ENCODE assay signal across 1 cellular context in the genomic region with DNA sequence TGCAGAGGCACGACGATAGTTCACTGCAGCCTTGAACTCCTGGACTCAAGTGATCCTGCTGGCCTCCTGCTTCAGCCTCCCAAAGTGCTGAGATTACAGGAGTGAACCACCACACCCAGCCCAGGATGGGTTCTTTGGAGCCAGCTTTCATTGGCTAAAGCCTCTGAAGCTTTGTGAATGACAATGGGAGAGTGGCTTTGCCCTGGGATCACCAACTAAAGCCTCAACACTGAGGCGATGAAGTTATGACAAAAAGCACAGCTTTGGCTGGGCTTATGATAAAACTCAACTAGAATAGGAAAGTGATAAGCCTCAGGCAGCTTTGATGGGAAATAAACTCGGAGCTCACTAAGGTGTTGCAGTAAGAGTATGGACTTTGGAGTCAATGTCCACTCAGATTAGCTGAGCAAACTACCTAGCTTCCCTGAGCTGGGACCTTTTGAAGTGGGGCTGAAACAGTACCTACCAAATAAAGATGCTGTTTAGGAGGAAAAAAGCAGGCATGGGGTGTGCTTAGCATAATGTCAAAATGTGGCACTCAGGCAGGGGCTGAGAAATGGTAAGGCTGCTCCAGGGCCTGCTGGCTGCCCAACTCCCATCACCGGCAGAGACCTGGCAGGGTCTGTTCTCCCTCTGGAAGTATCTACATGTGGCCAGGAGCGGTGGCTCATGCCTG.
TF ChIP-seq lines count a peak whose summit lies in the region.

No MANE protein-coding gene starts in this region.

TF ChIP-seq in HepG2, 621 proteins besides CTCF, POLR2A, EP300 and RAD21 (continued from another document and continues in another):
- TF ChIP-seq, protein P1, sequence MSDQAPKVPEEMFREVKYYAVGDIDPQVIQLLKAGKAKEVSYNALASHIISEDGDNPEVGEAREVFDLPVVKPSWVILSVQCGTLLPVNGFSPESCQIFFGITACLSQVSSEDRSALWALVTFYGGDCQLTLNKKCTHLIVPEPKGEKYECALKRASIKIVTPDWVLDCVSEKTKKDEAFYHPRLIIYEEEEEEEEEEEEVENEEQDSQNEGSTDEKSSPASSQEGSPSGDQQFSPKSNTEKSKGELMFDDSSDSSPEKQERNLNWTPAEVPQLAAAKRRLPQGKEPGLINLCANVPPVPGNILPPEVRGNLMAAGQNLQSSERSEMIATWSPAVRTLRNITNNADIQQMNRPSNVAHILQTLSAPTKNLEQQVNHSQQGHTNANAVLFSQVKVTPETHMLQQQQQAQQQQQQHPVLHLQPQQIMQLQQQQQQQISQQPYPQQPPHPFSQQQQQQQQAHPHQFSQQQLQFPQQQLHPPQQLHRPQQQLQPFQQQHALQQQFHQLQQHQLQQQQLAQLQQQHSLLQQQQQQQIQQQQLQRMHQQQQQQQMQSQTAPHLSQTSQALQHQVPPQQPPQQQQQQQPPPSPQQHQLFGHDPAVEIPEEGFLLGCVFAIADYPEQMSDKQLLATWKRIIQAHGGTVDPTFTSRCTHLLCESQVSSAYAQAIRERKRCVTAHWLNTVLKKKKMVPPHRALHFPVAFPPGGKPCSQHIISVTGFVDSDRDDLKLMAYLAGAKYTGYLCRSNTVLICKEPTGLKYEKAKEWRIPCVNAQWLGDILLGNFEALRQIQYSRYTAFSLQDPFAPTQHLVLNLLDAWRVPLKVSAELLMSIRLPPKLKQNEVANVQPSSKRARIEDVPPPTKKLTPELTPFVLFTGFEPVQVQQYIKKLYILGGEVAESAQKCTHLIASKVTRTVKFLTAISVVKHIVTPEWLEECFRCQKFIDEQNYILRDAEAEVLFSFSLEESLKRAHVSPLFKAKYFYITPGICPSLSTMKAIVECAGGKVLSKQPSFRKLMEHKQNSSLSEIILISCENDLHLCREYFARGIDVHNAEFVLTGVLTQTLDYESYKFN (CRISPR knock-in tag; conservative IDR thresholded peaks at IDR 0.05), result peak; percentile 96
- no peak for TF ChIP-seq ZNF720 (CRISPR knock-in tag; IDR thresholded peaks at IDR 0.05)
- no peak for TF ChIP-seq CHCHD3 (CRISPR knock-in tag; IDR thresholded peaks at IDR 0.05)
- TF ChIP-seq PATZ1 (CRISPR knock-in tag; IDR thresholded peaks at IDR 0.05), result no peak
- TF ChIP-seq, protein P2, sequence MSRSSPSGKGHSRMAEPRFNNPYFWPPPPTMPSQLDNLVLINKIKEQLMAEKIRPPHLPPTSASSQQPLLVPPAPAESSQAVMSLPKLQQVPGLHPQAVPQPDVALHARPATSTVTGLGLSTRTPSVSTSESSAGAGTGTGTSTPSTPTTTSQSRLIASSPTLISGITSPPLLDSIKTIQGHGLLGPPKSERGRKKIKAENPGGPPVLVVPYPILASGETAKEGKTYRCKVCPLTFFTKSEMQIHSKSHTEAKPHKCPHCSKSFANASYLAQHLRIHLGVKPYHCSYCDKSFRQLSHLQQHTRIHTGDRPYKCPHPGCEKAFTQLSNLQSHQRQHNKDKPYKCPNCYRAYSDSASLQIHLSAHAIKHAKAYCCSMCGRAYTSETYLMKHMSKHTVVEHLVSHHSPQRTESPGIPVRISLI (CRISPR knock-in tag; IDR thresholded peaks at IDR 0.05; ENCODE audit: borderline replicate concordance), result no peak; the same call in 1 of the 2 replicates
- no peak for TF ChIP-seq CREB3 (CRISPR knock-in tag; IDR thresholded peaks at IDR 0.05)
- no peak for TF ChIP-seq SNAPC4 (CRISPR knock-in tag; IDR thresholded peaks at IDR 0.05)
- 0 out of 2 replicates have a peak, but pooled peaks have one; percentile 39 for TF ChIP-seq TOPORS (CRISPR knock-in tag; IDR thresholded peaks at IDR 0.05)
- no peak for TF ChIP-seq ZNF713 (CRISPR knock-in tag; IDR thresholded peaks at IDR 0.05)
- 0 out of 3 replicates have a peak, but pooled peaks have one; percentile 32 for TF ChIP-seq MXI1 (IDR thresholded peaks at IDR 0.05; ENCODE audit: borderline replicate concordance, low read depth, low read length)
- TF ChIP-seq ZNF556 (CRISPR knock-in tag; IDR thresholded peaks at IDR 0.05; ENCODE audit: borderline replicate concordance), result 0 out of 2 replicates have a peak, but pooled peaks have one; percentile 9
- TF ChIP-seq ZNF550 (CRISPR knock-in tag; IDR thresholded peaks at IDR 0.05; ENCODE audit: borderline replicate concordance), result no peak
- no peak for TF ChIP-seq ZNF547 (CRISPR knock-in tag; IDR thresholded peaks at IDR 0.05)
- no peak for TF ChIP-seq ZNF17 (CRISPR knock-in tag; IDR thresholded peaks at IDR 0.05)
- TF ChIP-seq ARID3A (IDR thresholded peaks at IDR 0.05; ENCODE audit: low read depth, low read length), result 0 out of 2 replicates have a peak, but pooled peaks have one; percentile 64
- no peak; the same call in 1 of the 2 replicates for TF ChIP-seq ARNT2 (CRISPR knock-in tag; IDR thresholded peaks at IDR 0.05; ENCODE audit: low read depth)
- TF ChIP-seq ZNF569 (CRISPR knock-in tag; IDR thresholded peaks at IDR 0.05; ENCODE audit: borderline replicate concordance), result no peak
- TF ChIP-seq ZNF20 (CRISPR knock-in tag; IDR thresholded peaks at IDR 0.05), result no peak
- no peak for TF ChIP-seq PAX8 (CRISPR knock-in tag; IDR thresholded peaks at IDR 0.05; ENCODE audit: borderline replicate concordance)
- no peak for TF ChIP-seq HMGA1 (CRISPR knock-in tag; conservative IDR thresholded peaks at IDR 0.05)
- no peak for TF ChIP-seq ZNF781 (CRISPR knock-in tag; IDR thresholded peaks at IDR 0.05; ENCODE audit: borderline replicate concordance, not compliant biosample characterization)
- TF ChIP-seq ZNF773 (CRISPR knock-in tag; IDR thresholded peaks at IDR 0.05; ENCODE audit: borderline replicate concordance), result no peak; the same call in 1 of the 2 replicates
- TF ChIP-seq PTBP1 (IDR thresholded peaks at IDR 0.05; ENCODE audit: low read depth, low read length, poor library complexity, severe bottlenecking), result no peak
- TF ChIP-seq ZFP36 (IDR thresholded peaks at IDR 0.05; ENCODE audit: borderline replicate concordance, low read depth, low read length, partially characterized antibody), result no peak
- TF ChIP-seq ZNF766 (CRISPR knock-in tag; IDR thresholded peaks at IDR 0.05; ENCODE audit: borderline replicate concordance), result no peak
- peak; percentile 13; the same call in 1 of the 2 replicates for TF ChIP-seq SIX4 (CRISPR knock-in tag; IDR thresholded peaks at IDR 0.05)
- no peak for TF ChIP-seq ZNF234 (CRISPR knock-in tag; conservative IDR thresholded peaks at IDR 0.05)
- no peak for TF ChIP-seq ZNF672 (CRISPR knock-in tag; IDR thresholded peaks at IDR 0.05)
- no peak for TF ChIP-seq POLR2AphosphoS2 (IDR thresholded peaks at IDR 0.05; ENCODE audit: low read depth, low read length)
- TF ChIP-seq MAFK (conservative IDR thresholded peaks at IDR 0.05 in 1 of 2, IDR thresholded peaks at IDR 0.05 in 1 of 2; ENCODE audit: low read length in 2 of 2), result no peak
- TF ChIP-seq, protein P3, sequence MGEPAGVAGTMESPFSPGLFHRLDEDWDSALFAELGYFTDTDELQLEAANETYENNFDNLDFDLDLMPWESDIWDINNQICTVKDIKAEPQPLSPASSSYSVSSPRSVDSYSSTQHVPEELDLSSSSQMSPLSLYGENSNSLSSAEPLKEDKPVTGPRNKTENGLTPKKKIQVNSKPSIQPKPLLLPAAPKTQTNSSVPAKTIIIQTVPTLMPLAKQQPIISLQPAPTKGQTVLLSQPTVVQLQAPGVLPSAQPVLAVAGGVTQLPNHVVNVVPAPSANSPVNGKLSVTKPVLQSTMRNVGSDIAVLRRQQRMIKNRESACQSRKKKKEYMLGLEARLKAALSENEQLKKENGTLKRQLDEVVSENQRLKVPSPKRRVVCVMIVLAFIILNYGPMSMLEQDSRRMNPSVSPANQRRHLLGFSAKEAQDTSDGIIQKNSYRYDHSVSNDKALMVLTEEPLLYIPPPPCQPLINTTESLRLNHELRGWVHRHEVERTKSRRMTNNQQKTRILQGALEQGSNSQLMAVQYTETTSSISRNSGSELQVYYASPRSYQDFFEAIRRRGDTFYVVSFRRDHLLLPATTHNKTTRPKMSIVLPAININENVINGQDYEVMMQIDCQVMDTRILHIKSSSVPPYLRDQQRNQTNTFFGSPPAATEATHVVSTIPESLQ (CRISPR knock-in tag; conservative IDR thresholded peaks at IDR 0.05), result no peak
- TF ChIP-seq ZNF564 (CRISPR knock-in tag; IDR thresholded peaks at IDR 0.05), result no peak
- no peak for TF ChIP-seq CSRNP1 (CRISPR knock-in tag; IDR thresholded peaks at IDR 0.05)
- TF ChIP-seq, protein P4, sequence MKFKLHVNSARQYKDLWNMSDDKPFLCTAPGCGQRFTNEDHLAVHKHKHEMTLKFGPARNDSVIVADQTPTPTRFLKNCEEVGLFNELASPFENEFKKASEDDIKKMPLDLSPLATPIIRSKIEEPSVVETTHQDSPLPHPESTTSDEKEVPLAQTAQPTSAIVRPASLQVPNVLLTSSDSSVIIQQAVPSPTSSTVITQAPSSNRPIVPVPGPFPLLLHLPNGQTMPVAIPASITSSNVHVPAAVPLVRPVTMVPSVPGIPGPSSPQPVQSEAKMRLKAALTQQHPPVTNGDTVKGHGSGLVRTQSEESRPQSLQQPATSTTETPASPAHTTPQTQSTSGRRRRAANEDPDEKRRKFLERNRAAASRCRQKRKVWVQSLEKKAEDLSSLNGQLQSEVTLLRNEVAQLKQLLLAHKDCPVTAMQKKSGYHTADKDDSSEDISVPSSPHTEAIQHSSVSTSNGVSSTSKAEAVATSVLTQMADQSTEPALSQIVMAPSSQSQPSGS (CRISPR knock-in tag; IDR thresholded peaks at IDR 0.05), result no peak
- peak; percentile 82 for TF ChIP-seq NCOR1 (IDR thresholded peaks at IDR 0.05; ENCODE audit: borderline replicate concordance, low read length)
- no peak for TF ChIP-seq ZNF598 (CRISPR knock-in tag; IDR thresholded peaks at IDR 0.05; ENCODE audit: borderline replicate concordance)
